In the genomic region with DNA sequence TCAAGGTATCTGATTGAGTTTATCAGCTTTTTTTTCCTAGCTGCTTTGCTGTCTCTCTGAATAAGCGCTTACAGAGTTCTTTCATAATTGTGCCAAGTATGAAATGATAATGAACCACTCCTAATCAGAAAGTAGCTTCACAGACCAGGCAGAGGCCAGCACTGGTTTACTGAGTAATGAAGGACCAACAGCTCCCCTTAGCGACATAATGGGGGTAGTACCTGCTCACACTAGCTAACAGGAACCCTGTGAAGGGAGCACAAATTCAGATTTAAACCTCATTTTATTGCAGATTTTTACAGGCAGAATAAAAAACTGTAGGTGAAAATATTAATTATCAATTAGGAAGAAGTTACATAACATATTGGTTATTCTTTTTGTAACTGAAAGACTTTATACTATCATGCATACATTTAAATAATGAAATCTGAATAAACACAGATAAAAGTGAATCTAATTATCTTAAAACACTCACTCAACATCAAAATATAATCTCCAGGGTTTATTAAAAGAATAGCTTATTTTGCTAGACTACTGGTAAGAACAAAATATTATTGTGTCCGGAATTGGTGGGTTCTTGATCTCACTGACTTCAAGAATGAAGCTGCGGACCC, we compare ENCODE assay signal across 8 cellular contexts. TPM values are rescaled to one million over a fixed set of nuclear protein-coding genes. Genes with fewer than 3 reads are reported as not detected.
A peak's percentile ranks its signal among the peaks of the same experiment; 100 is the strongest.
DNase-seq lines count a peak whose midpoint lies in the region; ATAC-seq and TF ChIP-seq lines count a peak whose summit lies in the region.

No MANE protein-coding gene starts in this region.

- H3K9me3 ChIP-seq in lower lobe of right lung: no peaks in the 10 kb centered on the region

- H3K4me1 ChIP-seq in lower lobe of right lung: no peaks in the 10 kb centered on the region

- no peak overlapping the region for H3K27ac Mint-ChIP-seq in effector memory CD8-positive, alpha-beta T cell

- H3K9me3 Mint-ChIP-seq in effector memory CD8-positive, alpha-beta T cell: peaks cover 0 to 4% of the 10 kb centered on the region in 2 donors

- H3K4me1 Mint-ChIP-seq in effector memory CD8-positive, alpha-beta T cell (ENCODE audit: low read depth in 2 of 2): no peaks in the 10 kb centered on the region

- no peaks in the 10 kb centered on the region for H3K27me3 Mint-ChIP-seq in effector memory CD8-positive, alpha-beta T cell

- H3K27ac ChIP-seq in lower lobe of right lung: no peak overlapping the region

- H3K36me3 Mint-ChIP-seq in effector memory CD8-positive, alpha-beta T cell (ENCODE audit: insufficient read depth): no peaks in the 10 kb centered on the region

- H3K4me3 ChIP-seq in lower lobe of right lung: no peak overlapping the region

- no peaks in the 10 kb centered on the region for H3K36me3 ChIP-seq in lower lobe of right lung

- no peaks in the 10 kb centered on the region for H3K27me3 ChIP-seq in lower lobe of right lung (ENCODE audit: low read depth)

- H3K4me3 Mint-ChIP-seq in effector memory CD8-positive, alpha-beta T cell: no peak overlapping the region

- DNase-seq in AML-193 (lab: John Stamatoyannopoulos, UW): peak; percentile 20 to 29
- DNase-seq in HCEC 1CT: peak; percentile 67
- peak; percentile 74 for DNase-seq in NCI-H748 (lab: John Stamatoyannopoulos, UW; ENCODE audit: unreplicated experiment)
- peak; percentile 74 for DNase-seq in dermis blood vessel endothelial cell
- no peak for DNase-seq in lower lobe of right lung
- no peak for DNase-seq in effector memory CD8-positive, alpha-beta T cell

- peak; percentile 64 for TF ChIP-seq CTCF in lower lobe of right lung (IDR thresholded peaks at IDR 0.05)

- peak; percentile 84 to 89 for ATAC-seq in lower lobe of right lung
- no peak for ATAC-seq in HG02970 (IDR thresholded peaks at IDR 0.05; ENCODE audit: low FRiP score, unreplicated experiment)
- ATAC-seq in HG03521 (IDR thresholded peaks at IDR 0.05; ENCODE audit: unreplicated experiment): no peak
- no peak for ATAC-seq in effector memory CD8-positive, alpha-beta T cell (replicated peaks)

- intact Hi-C loops in lower lobe of right lung (cut with DNase I): no loop called here

RNA-seq across cellular contexts. Expression of gene LRRC30, which starts 53.7 kb away (rescaled TPM):
- total RNA-seq in dermis blood vessel endothelial cell: not detected in 2 replicates
- total RNA-seq in lower lobe of right lung: not detected

RNA-seq across cellular contexts. Expression of gene LAMA1, which starts 59.6 kb away (rescaled TPM):
- total RNA-seq in dermis blood vessel endothelial cell (0.05 and 1.2 TPM in 2 replicates), lower lobe of right lung (0.65 TPM)

Comparison
In these comparisons a context has a peak if more than half of its experiments do, and no peak if none do; other contexts are left out.
1. DNase-seq: peak in AML-193 (2 of 2), HCEC 1CT (single experiment), NCI-H748 (single experiment) and dermis blood vessel endothelial cell (single experiment); none in lower lobe of right lung (single experiment) and effector memory CD8-positive, alpha-beta T cell (0 of 3).
2. ATAC-seq: peak in lower lobe of right lung (2 of 2); none in HG02970 (single experiment), HG03521 (single experiment) and effector memory CD8-positive, alpha-beta T cell (single experiment).